Comparison of ENCODE assay signal across 8 cellular contexts in genomic region chr2:113604085-113604477, GRCh38. TPM values are rescaled to one million over a fixed set of nuclear protein-coding genes. Genes with fewer than 3 reads are reported as not detected.
DNase-seq lines count a peak whose midpoint lies in the region; ATAC-seq and TF ChIP-seq lines count a peak whose summit lies in the region.
"Not testable (repeated sequence)": the region's sequence is repeated elsewhere in the genome, so short reads cannot be mapped to it uniquely, and the experiment has no call there.

No MANE protein-coding gene starts in this region.

- intact Hi-C loops in activated naive CD4-positive, alpha-beta T cell treated with anti-CD3 and anti-CD28 coated beads for 36 hours (cut with micrococcal nuclease), result loop anchor here (5.0 to 10.0 kb wide), 4 partner anchors 153 to 373 kb away; partner anchors contain the start of genes ACTR3 and SLC35F5
- intact Hi-C loops in thyroid gland (cut with DNase I), result not testable (repeated sequence)

- H3K27ac ChIP-seq in liver (ENCODE audit: low read depth in 1 of 2, low read length in 2 of 2) (peak overlapping the region; percentile 70 to 85), skeletal muscle tissue (ENCODE audit: low read depth, low read length) (peak overlapping the region; percentile 65), thyroid gland (peak overlapping the region; percentile 81 to 91 (median 86))

- peak overlapping the region; percentile 93 for H3K4me3 Mint-ChIP-seq in activated naive CD4-positive, alpha-beta T cell treated with anti-CD3 and anti-CD28 coated beads for 36 hours

- 2% methylated on average over 20 of the region's 20 CpGs for WGBS in liver
- 5% methylated on average over 10 of the region's 20 CpGs; no CpG with 5 or more reads in 1 of the 2 donors for WGBS in thyroid gland, 2 donors

- H3K9me3 Mint-ChIP-seq in activated naive CD4-positive, alpha-beta T cell treated with anti-CD3 and anti-CD28 coated beads for 36 hours, result not testable (repeated sequence)

- peak overlapping the region; percentile 96 for H3K27ac Mint-ChIP-seq in activated naive CD4-positive, alpha-beta T cell treated with anti-CD3 and anti-CD28 coated beads for 36 hours

- DNase-seq in GM03348 (ENCODE audit: low spot score) (peak; percentile 61), T follicular helper cell (ENCODE audit: low read depth) (peak; percentile 88), thyroid gland (peak; percentile 92 to 94)
- DNase-seq in activated naive CD4-positive, alpha-beta T cell treated with anti-CD3 and anti-CD28 coated beads for 36 hours, result peak; percentile 96

- H3K36me3 ChIP-seq in liver (ENCODE audit: control insufficient read depth in 4 of 4, insufficient read depth in 3 of 4, low read depth in 1 of 4, low read length in 3 of 4); skeletal muscle tissue (ENCODE audit: control insufficient read depth in 3 of 3, insufficient read depth in 3 of 3, low read length in 3 of 3); thyroid gland: not testable (repeated sequence)

- not testable (repeated sequence) for H3K4me1 Mint-ChIP-seq in activated naive CD4-positive, alpha-beta T cell treated with anti-CD3 and anti-CD28 coated beads for 36 hours (ENCODE audit: low read depth)

- peak; percentile 43 for ATAC-seq in HG03520 (IDR thresholded peaks at IDR 0.05; ENCODE audit: unreplicated experiment)
- ATAC-seq in esophagus mucosa, result peak; percentile 74

- CTCF ChIA-PET in activated naive CD4-positive, alpha-beta T cell treated with anti-CD3 and anti-CD28 coated beads for 36 hours (lab: Charles Lee), result interaction anchor here (0.6 to 2.0 kb wide), 12 partner anchors 21 to 914 kb away, joined by 3 to 19 read pairs (median 4); partner anchors contain the start of gene SLC35F5

- peak; percentile 96 for TF ChIP-seq CTCF in liver (IDR thresholded peaks at IDR 0.05; ENCODE audit: low read depth, low read length, missing input control)
- peak; percentile 100 for TF ChIP-seq CTCF in thyroid gland (IDR thresholded peaks at IDR 0.05)

- H3K36me3 Mint-ChIP-seq in activated naive CD4-positive, alpha-beta T cell treated with anti-CD3 and anti-CD28 coated beads for 36 hours (ENCODE audit: low read depth), result not testable (repeated sequence)

- H3K27me3 ChIP-seq in liver (ENCODE audit: control insufficient read depth in 4 of 4, insufficient read depth in 4 of 4, low read length in 3 of 4); skeletal muscle tissue (ENCODE audit: control insufficient read depth in 3 of 3, insufficient read depth in 3 of 3, low read length in 3 of 3); thyroid gland: not testable (repeated sequence)

- not testable (repeated sequence) for TF ChIP-seq POLR2A in thyroid gland (IDR thresholded peaks at IDR 0.05)

- not testable (repeated sequence) for H3K27me3 Mint-ChIP-seq in activated naive CD4-positive, alpha-beta T cell treated with anti-CD3 and anti-CD28 coated beads for 36 hours (ENCODE audit: low read depth)

- H3K4me3 ChIP-seq in liver (ENCODE audit: low read depth in 1 of 3, low read length in 3 of 3) (peak overlapping the region in 2 of 3 donors; percentile 52 to 59), skeletal muscle tissue (ENCODE audit: low read length in 3 of 3) (peak overlapping the region in 2 of 3 donors; percentile 65 to 69), thyroid gland (replicated peaks in 1 of 3) (peak overlapping the region in 1 of 3 donors; percentile 40)

- H3K9ac ChIP-seq in liver (ENCODE audit: low read depth in 1 of 2, low read length in 2 of 2), result not testable (repeated sequence)
- peak overlapping the region in 2 of 3 donors; percentile 45 to 81 for H3K9ac ChIP-seq in skeletal muscle tissue (ENCODE audit: low read depth in 1 of 3, low read length in 3 of 3)

- peak; percentile 85 to 87 for TF ChIP-seq RAD21 in liver (IDR thresholded peaks at IDR 0.05)

- not testable (repeated sequence) for H3K4me1 ChIP-seq in liver (ENCODE audit: control insufficient read depth in 4 of 4, insufficient read depth in 4 of 4, low read length in 3 of 4); skeletal muscle tissue (ENCODE audit: control insufficient read depth in 3 of 3, insufficient read depth in 3 of 3, low read length in 3 of 3); thyroid gland

- not testable (repeated sequence) for H3K9me3 ChIP-seq in liver (ENCODE audit: control insufficient read depth in 4 of 4, low read length in 3 of 4); skeletal muscle tissue (ENCODE audit: control insufficient read depth in 3 of 3, low read length in 3 of 3); thyroid gland

TF ChIP-seq in liver, 16 proteins besides CTCF, POLR2A, EP300 and RAD21:
- TF ChIP-seq RXRA (IDR thresholded peaks at IDR 0.05) (peak; percentile 13 to 59), FOXA2 (IDR thresholded peaks at IDR 0.05) (peak; percentile 33), HNF4A (conservative IDR thresholded peaks at IDR 0.05) (peak in 1 of 2 donors; percentile 13), NR2F2 (IDR thresholded peaks at IDR 0.05) (peak; percentile 22), SP1 (IDR thresholded peaks at IDR 0.05) (peak; percentile 55), YY1 (IDR thresholded peaks at IDR 0.05) (peak; percentile 42), MAX (IDR thresholded peaks at IDR 0.05) (peak; percentile 67)
- TF ChIP-seq, protein P1, sequence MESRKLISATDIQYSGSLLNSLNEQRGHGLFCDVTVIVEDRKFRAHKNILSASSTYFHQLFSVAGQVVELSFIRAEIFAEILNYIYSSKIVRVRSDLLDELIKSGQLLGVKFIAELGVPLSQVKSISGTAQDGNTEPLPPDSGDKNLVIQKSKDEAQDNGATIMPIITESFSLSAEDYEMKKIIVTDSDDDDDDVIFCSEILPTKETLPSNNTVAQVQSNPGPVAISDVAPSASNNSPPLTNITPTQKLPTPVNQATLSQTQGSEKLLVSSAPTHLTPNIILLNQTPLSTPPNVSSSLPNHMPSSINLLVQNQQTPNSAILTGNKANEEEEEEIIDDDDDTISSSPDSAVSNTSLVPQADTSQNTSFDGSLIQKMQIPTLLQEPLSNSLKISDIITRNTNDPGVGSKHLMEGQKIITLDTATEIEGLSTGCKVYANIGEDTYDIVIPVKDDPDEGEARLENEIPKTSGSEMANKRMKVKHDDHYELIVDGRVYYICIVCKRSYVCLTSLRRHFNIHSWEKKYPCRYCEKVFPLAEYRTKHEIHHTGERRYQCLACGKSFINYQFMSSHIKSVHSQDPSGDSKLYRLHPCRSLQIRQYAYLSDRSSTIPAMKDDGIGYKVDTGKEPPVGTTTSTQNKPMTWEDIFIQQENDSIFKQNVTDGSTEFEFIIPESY (IDR thresholded peaks at IDR 0.05), result peak; percentile 44

RNA-seq across cellular contexts. Expression of gene RABL2A, which starts 23.0 kb away (rescaled TPM):
- 1 to 10 TPM; 9.2 TPM for total RNA-seq in activated naive CD4-positive, alpha-beta T cell treated with anti-CD3 and anti-CD28 coated beads for 36 hours
- total RNA-seq in esophagus mucosa, result 5.3 TPM
- total RNA-seq in liver, result 1 to 10 TPM; 1.1 to 6.2 TPM
- 1 to 10 TPM; 3.9 to 4.2 TPM for polyA plus RNA-seq in liver
- 8.9 TPM for total RNA-seq in skeletal muscle tissue
- total RNA-seq in thyroid gland, result 10 to 100 TPM; 18.1 to 40.8 (median 27.2) TPM
